ENCODE assay signal across 8 cellular contexts in genomic region chr18:9102391-9103216, GRCh38. TPM values are rescaled to one million over a fixed set of nuclear protein-coding genes. Genes with fewer than 3 reads are reported as not detected.
DNase-seq lines count a peak whose midpoint lies in the region; ATAC-seq and TF ChIP-seq lines count a peak whose summit lies in the region.

NDUFV2 (plus strand) TSS chr18:9102699; CDS start chr18:9102744, 45 bp downstream.

- TF ChIP-seq CTCF in prostate gland (IDR thresholded peaks at IDR 0.05), result peak in 2 of 4 experiments; percentile 4 to 26

- intact Hi-C loops in left ventricle myocardium superior (cut with micrococcal nuclease), result loop anchor here (5.0 kb wide), 1 partner anchor 35 kb away; the partner anchor contains the start of gene ANKRD12
- intact Hi-C loops in prostate gland (cut with DNase I), result loop anchor here (1.0 kb wide), 1 partner anchor 35 kb away; no protein-coding TSS in a partner anchor

- H3K9me3 ChIP-seq in prostate gland, result no peaks in the 10 kb centered on the region

- H3K27ac ChIP-seq in angular gyrus (ENCODE audit: low read depth, low read length), result peak within 1 kb of the TSS; percentile 91
- peak within 1 kb of the TSS; percentile 92 to 95 for H3K27ac ChIP-seq in prostate gland

- DNase-seq in NCI-H187 treated with DMSO at 0.1 percent for 48 hours (lab: John Stamatoyannopoulos, UW) (peak; percentile 72), T-helper 2 cell (peak; percentile 93 to 99 (median 96)), left ventricle myocardium superior (peak; percentile 99), prostate gland (ENCODE audit: low spot score) (peak; percentile 95), ureter (ENCODE audit: low spot score) (peak; percentile 98)

- H3K4me1 ChIP-seq in prostate gland (replicated peaks), result no peaks in the 10 kb centered on the region

- peak; percentile 83 for TF ChIP-seq POLR2A in GM18505 (IDR thresholded peaks at IDR 0.05; ENCODE audit: borderline replicate concordance, extremely low read depth, insufficient read depth, insufficient read length)
- TF ChIP-seq POLR2A in prostate gland (IDR thresholded peaks at IDR 0.05), result peak; percentile 96

- ATAC-seq in GM18505 (IDR thresholded peaks at IDR 0.05; ENCODE audit: unreplicated experiment) (peak; percentile 92), HG02970 (IDR thresholded peaks at IDR 0.05; ENCODE audit: low FRiP score, unreplicated experiment) (peak; percentile 89), left ventricle myocardium superior (peak; percentile 98)

- no peaks in the 10 kb centered on the region for H3K36me3 ChIP-seq in prostate gland

- under 1% methylated on average over 42 of the region's 66 CpGs for WGBS in prostate gland

- no peaks in the 10 kb centered on the region for H3K27me3 ChIP-seq in prostate gland (replicated peaks; ENCODE audit: insufficient read depth)

- H3K4me3 ChIP-seq in prostate gland, result peak within 1 kb of the TSS; percentile 54 to 65

RNA-seq across cellular contexts. Expression of gene NDUFV2, which starts in this region (rescaled TPM):
- total RNA-seq in left ventricle myocardium superior, result 496 TPM
- 100 to 1,000 TPM; 114 to 161 TPM for total RNA-seq in prostate gland
- total RNA-seq in ureter, result 137 TPM

Comparison
In these comparisons a context has a peak if more than half of its experiments do, and no peak if none do; other contexts are left out.
1. Peak in every context shown above with its lines: DNase-seq, ATAC-seq, H3K4me3 ChIP-seq and H3K27ac ChIP-seq.